In genomic region chr21:44425307-44425894, GRCh38 we compare ENCODE assay signal across 11 cellular contexts. TPM values are rescaled to one million over a fixed set of nuclear protein-coding genes. Genes with fewer than 3 reads are reported as not detected.
A peak's percentile ranks its signal among the peaks of the same experiment; 100 is the strongest.
DNase-seq lines count a peak whose midpoint lies in the region; ATAC-seq and TF ChIP-seq lines count a peak whose summit lies in the region.
"Had no signal": no experiment of that assay in that cellular context is flagged by ENCODE, and none has a peak within 500 bp of the region (broad histone marks: within the 10 kb centered on the region; RNA-seq: fewer than 3 reads in every experiment).

No MANE protein-coding gene starts in this region.

- H3K27me3 ChIP-seq in BE2C (no peaks in the 10 kb centered on the region), H7 (ENCODE audit: control insufficient read depth, insufficient read depth, low read length) (no peaks in the 10 kb centered on the region), lower lobe of right lung (ENCODE audit: low read depth) (peaks cover 6% of the 10 kb centered on the region)

- H3K9me3 ChIP-seq in BE2C (no peaks in the 10 kb centered on the region), lower lobe of right lung (peaks cover 10% of the 10 kb centered on the region)

- H3K4me1 ChIP-seq in BE2C: no peaks in the 10 kb centered on the region
- H3K4me1 ChIP-seq in lower lobe of right lung: no peaks in the 10 kb centered on the region

- H3K27ac ChIP-seq in lower lobe of right lung: no peak overlapping the region

- H3K4me1 Mint-ChIP-seq in WTC11: no peaks in the 10 kb centered on the region

- H3K27me3 Mint-ChIP-seq in WTC11 (ENCODE audit: low read depth): no peaks in the 10 kb centered on the region
- H3K27me3 Mint-ChIP-seq: CD4-positive, alpha-beta T cell had no signal

- peaks cover 5% of the 10 kb centered on the region; the same call in 1 of the 2 replicates for H3K36me3 Mint-ChIP-seq in WTC11

- H3K27ac Mint-ChIP-seq in WTC11: no peak overlapping the region
- H3K27ac Mint-ChIP-seq: CD4-positive, alpha-beta T cell had no signal

- peaks cover 10% of the 10 kb centered on the region for H3K9me3 Mint-ChIP-seq in WTC11

- no peak overlapping the region for H3K4me3 Mint-ChIP-seq in WTC11
- H3K4me3 Mint-ChIP-seq: CD4-positive, alpha-beta T cell had no signal

- H3K4me3 ChIP-seq in BE2C (ENCODE audit: low read depth, low read length) (no peak overlapping the region), H7 (ENCODE audit: insufficient read depth, low read depth, low read length) (no peak overlapping the region), lower lobe of right lung (no peak overlapping the region)

- no peak for ATAC-seq in WTC11
- ATAC-seq in lower lobe of right lung: no peak
- ATAC-seq in GM21423 (IDR thresholded peaks at IDR 0.05; ENCODE audit: unreplicated experiment): no peak

- CTCF ChIA-PET in WTC11 (lab: Charles Lee): no interaction called here

- intact Hi-C loops in lower lobe of right lung (cut with DNase I): no loop called here

- H3K36me3 ChIP-seq in BE2C (no peaks in the 10 kb centered on the region), H7 (replicated peaks; ENCODE audit: control insufficient read depth, insufficient read depth, low read length) (no peaks in the 10 kb centered on the region), lower lobe of right lung (no peaks in the 10 kb centered on the region)

- TF ChIP-seq CTCF in BE2C (IDR thresholded peaks at IDR 0.05; ENCODE audit: low read depth, low read length) (no peak), WTC11 (IDR thresholded peaks at IDR 0.05) (no peak), lower lobe of right lung (IDR thresholded peaks at IDR 0.05) (no peak)

- DNase-seq in BE2C (peak; percentile 8), H7 (peak; percentile 62), WTC11 (ENCODE audit: low spot score) (peak; percentile 12), lower lobe of right lung (peak; percentile 42), H4 (ENCODE audit: low spot score) (no peak), CD1c-positive myeloid dendritic cell (ENCODE audit: extremely low spot score) (no peak), NCI-H2107 (lab: John Stamatoyannopoulos, UW) (no peak)
- DNase-seq: activated CD4-positive, alpha-beta T cell treated with anti-CD3 and anti-CD28 coated beads for 48 hours had no signal

- POLR2A ChIA-PET in WTC11 (lab: Charles Lee): interaction anchor here (0.5 kb wide), 1 partner anchor 17 kb away, joined by 3 read pairs; no protein-coding TSS in a partner anchor

TF ChIP-seq in WTC11, 78 proteins besides CTCF, POLR2A, EP300 and RAD21:
- TF ChIP-seq ATF3 (CRISPR knock-in tag; conservative IDR thresholded peaks at IDR 0.05) (no peak), SOX15 (CRISPR knock-in tag; IDR thresholded peaks at IDR 0.05) (no peak), JUN (CRISPR knock-in tag; IDR thresholded peaks at IDR 0.05) (no peak), ZNF121 (CRISPR knock-in tag; IDR thresholded peaks at IDR 0.05) (no peak), ATF1 (CRISPR knock-in tag; IDR thresholded peaks at IDR 0.05) (no peak), ZMAT4 (CRISPR knock-in tag; IDR thresholded peaks at IDR 0.05) (no peak), RELA (CRISPR knock-in tag; IDR thresholded peaks at IDR 0.05; ENCODE audit: borderline replicate concordance) (no peak), ERG (CRISPR knock-in tag; IDR thresholded peaks at IDR 0.05) (no peak), USF2 (CRISPR knock-in tag; IDR thresholded peaks at IDR 0.05) (no peak), FOXP1 (CRISPR knock-in tag; IDR thresholded peaks at IDR 0.05; ENCODE audit: borderline replicate concordance) (no peak; the same call in 1 of the 2 replicates), E2F4 (CRISPR knock-in tag; IDR thresholded peaks at IDR 0.05; ENCODE audit: borderline replicate concordance, low read depth) (no peak), ZNF423 (CRISPR knock-in tag; IDR thresholded peaks at IDR 0.05) (no peak), MYBL2 (CRISPR knock-in tag; IDR thresholded peaks at IDR 0.05) (no peak), GRHL2 (CRISPR knock-in tag; IDR thresholded peaks at IDR 0.05; ENCODE audit: insufficient replicate concordance, severe bottlenecking) (no peak), E2F5 (CRISPR knock-in tag; IDR thresholded peaks at IDR 0.05) (no peak), ZNF219 (CRISPR knock-in tag; IDR thresholded peaks at IDR 0.05; ENCODE audit: borderline replicate concordance) (no peak), ZNF138 (CRISPR knock-in tag; conservative IDR thresholded peaks at IDR 0.05) (no peak), PRRX2 (CRISPR knock-in tag; IDR thresholded peaks at IDR 0.05) (no peak), EMX1 (CRISPR knock-in tag; IDR thresholded peaks at IDR 0.05) (no peak), PRDM15 (CRISPR knock-in tag; IDR thresholded peaks at IDR 0.05) (no peak)

RNA-seq across cellular contexts. Expression of gene LRRC3, which starts 29.9 kb away (rescaled TPM):
- not detected for polyA plus RNA-seq in BE2C (2012; ENCODE audit: insufficient read depth, insufficient read length, low read depth)
- total RNA-seq in H7 (2014; rRNA removed; shearing (Covaris generic)): 3.8 and 4.6 TPM in 2 replicates
- 4.4 to 5.7 TPM (median 4.7 TPM) in 3 replicates for total RNA-seq in WTC11 (2021)
- 4.0 TPM for total RNA-seq in lower lobe of right lung
- total RNA-seq in H4 (2014; rRNA removed; shearing (Covaris generic)): 0.37 and 0.52 TPM in 2 replicates
- total RNA-seq: myocyte had no signal

Comparison
In these comparisons a context has a peak if more than half of its experiments do, and no peak if none do; other contexts are left out.
1. DNase-seq: peak in BE2C (single experiment), H7 (single experiment), WTC11 (single experiment) and lower lobe of right lung (single experiment); none in H4 (single experiment), CD1c-positive myeloid dendritic cell (single experiment) and NCI-H2107 (single experiment).